10 cellular contexts compared by ENCODE assay signal in genomic region chr10:71965623-71966022, GRCh38. TPM values are rescaled to one million over a fixed set of nuclear protein-coding genes. Genes with fewer than 3 reads are reported as not detected.
A peak's percentile ranks its signal among the peaks of the same experiment; 100 is the strongest.
DNase-seq lines count a peak whose midpoint lies in the region.
"Had no signal": no experiment of that assay in that cellular context is flagged by ENCODE, and none has a peak within 500 bp of the region (broad histone marks: within the 10 kb centered on the region; RNA-seq: fewer than 3 reads in every experiment).

No MANE protein-coding gene starts in this region.

- H3K27ac ChIP-seq in angular gyrus (ENCODE audit: low read depth, low read length) = peak overlapping the region; percentile 79
- no peak overlapping the region for H3K27ac ChIP-seq in iPS-18a (ENCODE audit: low read length)
- peak overlapping the region; percentile 96 for H3K27ac ChIP-seq in skeletal muscle tissue (ENCODE audit: low read depth, low read length)
- H3K27ac ChIP-seq: neutrophil had no signal

- H3K27me3 ChIP-seq in HAP-1 (ENCODE audit: low read depth) (no peaks in the 10 kb centered on the region), iPS-18a (ENCODE audit: control insufficient read depth, insufficient read depth, low read length) (peaks cover 47% of the 10 kb centered on the region), skeletal muscle tissue (ENCODE audit: control insufficient read depth in 3 of 3, insufficient read depth in 3 of 3, low read length in 3 of 3) (no peaks in the 10 kb centered on the region)

- H3K36me3 ChIP-seq in HAP-1 (replicated peaks) (no peaks in the 10 kb centered on the region), iPS-18a (ENCODE audit: control insufficient read depth, low read depth, low read length) (no peaks in the 10 kb centered on the region), skeletal muscle tissue (ENCODE audit: control insufficient read depth in 3 of 3, insufficient read depth in 3 of 3, low read length in 3 of 3) (no peaks in the 10 kb centered on the region)
- H3K36me3 ChIP-seq: neutrophil had no signal

- H3K9me3 ChIP-seq in HAP-1 = no peaks in the 10 kb centered on the region
- no peaks in the 10 kb centered on the region for H3K9me3 ChIP-seq in iPS-18a (ENCODE audit: control insufficient read depth, low read depth, low read length)
- no peaks in the 10 kb centered on the region for H3K9me3 ChIP-seq in skeletal muscle tissue (ENCODE audit: control insufficient read depth in 3 of 3, low read length in 3 of 3)
- H3K9me3 ChIP-seq: neutrophil had no signal

- in situ Hi-C loops in HAP-1 (cut with MboI; ENCODE audit: low sequenced_read_pairs) = loop anchor here (25.0 kb wide), 1 partner anchor 247 kb away; the partner anchor contains the start of genes ANAPC16 and ASCC1

- peaks cover 24% of the 10 kb centered on the region for H3K4me1 ChIP-seq in HAP-1
- peaks cover 15% of the 10 kb centered on the region for H3K4me1 ChIP-seq in iPS-18a (ENCODE audit: control insufficient read depth, low read depth, low read length)
- peaks cover 50 to 61% (median 56%) of the 10 kb centered on the region in 3 donors for H3K4me1 ChIP-seq in skeletal muscle tissue (ENCODE audit: control insufficient read depth in 3 of 3, insufficient read depth in 3 of 3, low read length in 3 of 3)

- H3K9ac ChIP-seq in iPS-18a (ENCODE audit: low read length) = no peak overlapping the region
- peak overlapping the region; percentile 76 to 93 (median 90) for H3K9ac ChIP-seq in skeletal muscle tissue (ENCODE audit: low read depth in 1 of 3, low read length in 3 of 3)

- DNase-seq in HAP-1 (ENCODE audit: low spot score in 2 of 2) = no peak
- no peak for DNase-seq in mucosa of gallbladder (ENCODE audit: low spot score)
- no peak for DNase-seq in islet precursor cell
- no peak for DNase-seq in UCSD-AML1 (lab: John Stamatoyannopoulos, UW; ENCODE audit: unreplicated experiment)
- no peak for DNase-seq in COLO829 (ENCODE audit: low spot score)
- DNase-seq: Kasumi-1 had no signal

- H3K4me3 ChIP-seq in HAP-1 = peak overlapping the region; percentile 53
- H3K4me3 ChIP-seq in iPS-18a (ENCODE audit: low read length) = peak overlapping the region; percentile 83
- peak overlapping the region; percentile 92 to 96 (median 93) for H3K4me3 ChIP-seq in skeletal muscle tissue (ENCODE audit: low read length in 3 of 3)

RNA-seq across cellular contexts. Expression of gene CHST3, which starts 1.4 kb away (rescaled TPM):
- 15.7 TPM for total RNA-seq in skeletal muscle tissue
- total RNA-seq in mucosa of gallbladder = 10.3 TPM
